ENCODE assay signal across 13 cellular contexts in the genomic region with DNA sequence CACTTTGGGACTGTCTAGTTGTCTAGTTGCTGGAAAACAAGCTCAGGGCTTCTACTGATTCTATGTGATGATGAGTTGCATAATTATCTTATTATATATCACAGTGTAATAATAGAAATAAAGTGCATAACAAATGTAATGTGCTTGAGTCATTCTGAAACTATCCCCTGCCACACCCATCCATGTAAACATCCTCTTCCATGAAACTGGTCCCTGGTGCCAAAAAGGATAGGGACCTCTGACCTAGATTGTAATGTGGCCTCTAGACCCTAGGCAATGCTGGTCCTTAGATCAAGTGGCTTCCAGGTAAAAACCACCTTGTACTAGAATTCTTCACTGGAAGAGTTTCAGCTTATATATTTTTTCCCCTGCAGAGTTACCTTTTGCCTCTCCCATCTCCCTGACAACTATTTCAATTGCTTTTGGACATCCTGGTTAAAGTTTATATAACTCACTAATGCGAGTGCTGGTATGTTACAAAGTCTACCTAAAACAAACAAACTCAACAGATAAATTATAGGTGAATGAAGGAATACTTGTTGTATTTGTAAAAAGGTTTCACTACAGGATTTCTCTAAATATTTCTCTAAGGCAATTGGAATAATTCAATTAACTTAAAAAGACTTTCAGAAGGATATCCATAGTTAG.
A peak's percentile ranks its signal among the peaks of the same experiment; 100 is the strongest.
DNase-seq lines count a peak whose midpoint lies in the region; ATAC-seq and TF ChIP-seq lines count a peak whose summit lies in the region.
"Had no signal": no experiment of that assay in that cellular context is flagged by ENCODE, and none has a peak within 500 bp of the region (broad histone marks: within the 10 kb centered on the region; RNA-seq: fewer than 3 reads in every experiment).

No MANE protein-coding gene starts in this region.

- DNase-seq in Daoy (ENCODE audit: low read depth) (peak; percentile 33), NCI-H226 (peak; percentile 36), fibroblast of gingiva (ENCODE audit: low read depth) (peak; percentile 46), nephron progenitor cell (no peak), NCI-H1092 treated with DMSO at 0.1 percent for 48 hours (lab: John Stamatoyannopoulos, UW) (no peak)
- DNase-seq: activated naive CD4-positive, alpha-beta T cell treated with anti-CD3 and anti-CD28 coated beads, Interleukin-2, amount 10 ng/mL, durations not matched to agents 7 days and 5 days; NCI-H1436; NCI-H526 treated with DMSO at 0.1 percent for 48 hours; stomach had no signal

- no peaks in the 10 kb centered on the region for H3K36me3 Mint-ChIP-seq in nephron progenitor cell (ENCODE audit: low read depth)
- H3K36me3 Mint-ChIP-seq: activated naive CD4-positive, alpha-beta T cell treated with anti-CD3 and anti-CD28 coated beads, Interleukin-2, amount 10 ng/mL, durations not matched to agents 7 days and 5 days; IgD-negative memory B cell had no signal

- TF ChIP-seq CTCF in nephron progenitor cell (IDR thresholded peaks at IDR 0.05) = no peak

- H3K27me3 Mint-ChIP-seq in nephron progenitor cell (ENCODE audit: low read depth, poor library complexity) = no peaks in the 10 kb centered on the region
- H3K27me3 Mint-ChIP-seq: activated naive CD4-positive, alpha-beta T cell treated with anti-CD3 and anti-CD28 coated beads, Interleukin-2, amount 10 ng/mL, durations not matched to agents 7 days and 5 days; IgD-negative memory B cell had no signal

- ATAC-seq in HG03045 (IDR thresholded peaks at IDR 0.05; ENCODE audit: unreplicated experiment) = no peak
- no peak for ATAC-seq in esophagus mucosa
- ATAC-seq in HG03095 (IDR thresholded peaks at IDR 0.05; ENCODE audit: unreplicated experiment) = no peak

- H3K9me3 Mint-ChIP-seq in nephron progenitor cell = no peaks in the 10 kb centered on the region

- peaks cover 37% of the 10 kb centered on the region for H3K4me1 Mint-ChIP-seq in nephron progenitor cell
- H3K4me1 Mint-ChIP-seq: activated naive CD4-positive, alpha-beta T cell treated with anti-CD3 and anti-CD28 coated beads, Interleukin-2, amount 10 ng/mL, durations not matched to agents 7 days and 5 days; IgD-negative memory B cell had no signal

- no peak overlapping the region for H3K4me3 Mint-ChIP-seq in nephron progenitor cell
- H3K4me3 Mint-ChIP-seq: activated naive CD4-positive, alpha-beta T cell treated with anti-CD3 and anti-CD28 coated beads, Interleukin-2, amount 10 ng/mL, durations not matched to agents 7 days and 5 days; IgD-negative memory B cell had no signal

- H3K27ac Mint-ChIP-seq in nephron progenitor cell = peak overlapping the region; percentile 8
- H3K27ac Mint-ChIP-seq: activated naive CD4-positive, alpha-beta T cell treated with anti-CD3 and anti-CD28 coated beads, Interleukin-2, amount 10 ng/mL, durations not matched to agents 7 days and 5 days; IgD-negative memory B cell had no signal

Comparison
In these comparisons a context has a peak if more than half of its experiments do, and no peak if none do; other contexts are left out.
1. DNase-seq: peak in Daoy (single experiment), NCI-H226 (single experiment) and fibroblast of gingiva (single experiment); none in nephron progenitor cell (single experiment) and NCI-H1092 treated with DMSO at 0.1 percent for 48 hours (single experiment).